Comparison of ENCODE assay signal across 1 cellular context in genomic region chr22:39528681-39529486, GRCh38.
TF ChIP-seq lines count a peak whose summit lies in the region.

No MANE protein-coding gene starts in this region.

TF ChIP-seq in HepG2, 621 proteins besides CTCF, POLR2A, EP300 and RAD21 (continued from another document and continues in another):
- TF ChIP-seq ZBTB25 (CRISPR knock-in tag; IDR thresholded peaks at IDR 0.05) = peak; percentile 64; the same call in 1 of the 2 replicates
- no peak; the same call in 1 of the 2 replicates for TF ChIP-seq ZNF276 (CRISPR knock-in tag; IDR thresholded peaks at IDR 0.05; ENCODE audit: low read depth)
- peak; percentile 78; the same call in 1 of the 2 replicates for TF ChIP-seq HINFP (CRISPR knock-in tag; IDR thresholded peaks at IDR 0.05; ENCODE audit: low read depth)
- peak; percentile 58; the same call in 1 of the 2 replicates for TF ChIP-seq ZNF724P (CRISPR knock-in tag; IDR thresholded peaks at IDR 0.05; ENCODE audit: borderline replicate concordance)
- TF ChIP-seq REXO4 (CRISPR knock-in tag; IDR thresholded peaks at IDR 0.05; ENCODE audit: borderline replicate concordance) = no peak
- no peak for TF ChIP-seq E2F5 (CRISPR knock-in tag; conservative IDR thresholded peaks at IDR 0.05)
- TF ChIP-seq NFAT5 (CRISPR knock-in tag; IDR thresholded peaks at IDR 0.05) = no peak
- TF ChIP-seq POGZ (CRISPR knock-in tag; IDR thresholded peaks at IDR 0.05) = peak; percentile 88
- no peak for TF ChIP-seq SNAI1 (CRISPR knock-in tag; IDR thresholded peaks at IDR 0.05; ENCODE audit: borderline replicate concordance)
- no peak for TF ChIP-seq ZNF761 (CRISPR knock-in tag; conservative IDR thresholded peaks at IDR 0.05)
- TF ChIP-seq GATA4 (IDR thresholded peaks at IDR 0.05; ENCODE audit: borderline replicate concordance, low read depth) = no peak
- no peak for TF ChIP-seq PREB (CRISPR knock-in tag; IDR thresholded peaks at IDR 0.05)
- TF ChIP-seq HES4 (CRISPR knock-in tag; IDR thresholded peaks at IDR 0.05; ENCODE audit: borderline replicate concordance) = no peak
- peak; percentile 86; the same call in 1 of the 2 replicates for TF ChIP-seq ZMAT3 (CRISPR knock-in tag; conservative IDR thresholded peaks at IDR 0.05)
- TF ChIP-seq KMT2A (CRISPR knock-in tag; IDR thresholded peaks at IDR 0.05) = peak; percentile 55; the same call in 1 of the 2 replicates
- no peak for TF ChIP-seq ZNF577 (CRISPR knock-in tag; IDR thresholded peaks at IDR 0.05; ENCODE audit: borderline replicate concordance, low read depth)
- TF ChIP-seq ZFAT (CRISPR knock-in tag; conservative IDR thresholded peaks at IDR 0.05) = no peak
- no peak for TF ChIP-seq ZSCAN22 (CRISPR knock-in tag; IDR thresholded peaks at IDR 0.05)
- TF ChIP-seq ZC3H4 (CRISPR knock-in tag; IDR thresholded peaks at IDR 0.05; ENCODE audit: borderline replicate concordance) = no peak
- TF ChIP-seq ZNF337 (CRISPR knock-in tag; IDR thresholded peaks at IDR 0.05; ENCODE audit: borderline replicate concordance, low read depth) = no peak
- TF ChIP-seq HHEX (CRISPR knock-in tag; IDR thresholded peaks at IDR 0.05) = no peak
- no peak for TF ChIP-seq ZNF513 (CRISPR knock-in tag; conservative IDR thresholded peaks at IDR 0.05)
- peak; percentile 86 for TF ChIP-seq ZNF124 (CRISPR knock-in tag; IDR thresholded peaks at IDR 0.05)
- TF ChIP-seq PATZ1 (CRISPR knock-in tag; IDR thresholded peaks at IDR 0.05) = peak; percentile 63; the same call in 1 of the 2 replicates
- no peak for TF ChIP-seq PAF1 (CRISPR knock-in tag; IDR thresholded peaks at IDR 0.05)
- TF ChIP-seq SMAD3 (CRISPR knock-in tag; IDR thresholded peaks at IDR 0.05) = peak; percentile 92
- 0 out of 2 replicates have a peak, but pooled peaks have one; percentile 16 for TF ChIP-seq MLX (CRISPR knock-in tag; IDR thresholded peaks at IDR 0.05)
- TF ChIP-seq HDAC1 (CRISPR knock-in tag; IDR thresholded peaks at IDR 0.05) = peak; percentile 80; the same call in 1 of the 2 replicates
- peak; percentile 36; the same call in 1 of the 2 replicates for TF ChIP-seq ZBTB2 (CRISPR knock-in tag; IDR thresholded peaks at IDR 0.05; ENCODE audit: low read depth)
- TF ChIP-seq ZNF687 (CRISPR knock-in tag; IDR thresholded peaks at IDR 0.05) = peak; percentile 85
- TF ChIP-seq ZBTB3 (CRISPR knock-in tag; IDR thresholded peaks at IDR 0.05; ENCODE audit: borderline replicate concordance, low read depth) = no peak
- peak; percentile 71; the same call in 1 of the 2 replicates for TF ChIP-seq FOXK1 (CRISPR knock-in tag; IDR thresholded peaks at IDR 0.05; ENCODE audit: borderline replicate concordance, low read depth)
- peak; percentile 78; the same call in 1 of the 2 replicates for TF ChIP-seq KLF15 (CRISPR knock-in tag; IDR thresholded peaks at IDR 0.05; ENCODE audit: borderline replicate concordance)
- no peak for TF ChIP-seq ZNF672 (CRISPR knock-in tag; IDR thresholded peaks at IDR 0.05)
